ENCODE assay signal across 25 cellular contexts in genomic region chr6:108662702-108663101, GRCh38.
"Had no signal": no experiment of that assay in that cellular context is flagged by ENCODE, and none has a peak within 500 bp of the region (broad histone marks: within the 10 kb centered on the region; RNA-seq: fewer than 3 reads in every experiment).

No MANE protein-coding gene starts in this region.

- H3K27me3 Mint-ChIP-seq: activated CD4-positive, alpha-beta memory T cell treated with anti-CD3 and anti-CD28 coated beads for 36 hours; activated CD4-positive, alpha-beta T cell treated with anti-CD3 and anti-CD28 coated beads, Interleukin-2, amount 10 ng/mL, durations not matched to agents 7 days and 5 days; activated naive CD8-positive, alpha-beta T cell treated with anti-CD3 and anti-CD28 coated beads, Interleukin-2, amount 50 U/mL, for 24 hours; T-cell had no signal

- H3K4me3 ChIP-seq: cardiac muscle cell, K562, Peyer's patch had no signal

- H3K9me3 ChIP-seq: Peyer's patch had no signal

- H3K36me3 ChIP-seq: cardiac muscle cell had no signal

- H3K4me3 Mint-ChIP-seq: activated CD4-positive, alpha-beta memory T cell treated with anti-CD3 and anti-CD28 coated beads for 36 hours; activated CD4-positive, alpha-beta T cell treated with anti-CD3 and anti-CD28 coated beads, Interleukin-2, amount 10 ng/mL, durations not matched to agents 7 days and 5 days; activated naive CD8-positive, alpha-beta T cell treated with anti-CD3 and anti-CD28 coated beads, Interleukin-2, amount 50 U/mL, for 24 hours; activated T-cell treated with anti-CD3 and anti-CD28 coated beads, Interleukin-2, amount 50 U/mL, for 4 hours; T-cell had no signal

- H3K27me3 ChIP-seq: brain microvascular endothelial cell, cardiac muscle cell, Peyer's patch had no signal

- H3K27ac Mint-ChIP-seq: activated CD4-positive, alpha-beta memory T cell treated with anti-CD3 and anti-CD28 coated beads for 36 hours; activated CD4-positive, alpha-beta T cell treated with anti-CD3 and anti-CD28 coated beads, Interleukin-2, amount 10 ng/mL, durations not matched to agents 7 days and 5 days; activated naive CD4-positive, alpha-beta T cell treated with anti-CD3 and anti-CD28 coated beads, Interleukin-2, amount 50 U/mL, for 72 hours; activated naive CD8-positive, alpha-beta T cell treated with anti-CD3 and anti-CD28 coated beads, Interleukin-2, amount 50 U/mL, for 24 hours; T-cell had no signal

- H3K27ac ChIP-seq: brain microvascular endothelial cell, cardiac muscle cell, Peyer's patch, VCaP had no signal

- ATAC-seq: activated naive CD4-positive, alpha-beta T cell treated with anti-CD3 and anti-CD28 coated beads, Interleukin-2, amount 50 U/mL, for 72 hours; activated naive CD8-positive, alpha-beta T cell treated with anti-CD3 and anti-CD28 coated beads, Interleukin-2, amount 50 U/mL, for 24 hours; activated T-cell treated with anti-CD3 and anti-CD28 coated beads, Interleukin-2, amount 50 U/mL, for 4 hours; K562; T-cell had no signal

- DNase-seq: activated CD4-positive, alpha-beta memory T cell treated with anti-CD3 and anti-CD28 coated beads for 36 hours; activated CD4-positive, alpha-beta T cell treated with anti-CD3 and anti-CD28 coated beads, Interleukin-2, amount 10 ng/mL, durations not matched to agents 7 days and 5 days; activated CD4-positive, CD25-positive, alpha-beta regulatory T cell; activated CD8-positive, alpha-beta memory T cell treated with anti-CD3 and anti-CD28 coated beads for 24 hours; activated effector memory CD4-positive, alpha-beta T cell treated with anti-CD3 and anti-CD28 coated beads, Interleukin-2, amount 50 U/mL, for 16 hours; activated naive CD4-positive, alpha-beta T cell treated with Interleukin-2 at 50 U/mL for 16 hours; activated naive CD8-positive, alpha-beta T cell treated with anti-CD3 and anti-CD28 coated beads, Interleukin-2, amount 50 U/mL, for 24 hours; activated T-cell treated with anti-CD3 and anti-CD28 coated beads, Interleukin-2, amount 50 U/mL, for 4 hours; amniotic stem cell; brain microvascular endothelial cell; Karpas-422; NCI-H1048; NCI-H146; NCI-H187 treated with DMSO at 0.1 percent for 48 hours; NCI-H2081 treated with DMSO at 0.1 percent for 48 hours; NCI-H446; NCI-H524 treated with DMSO at 0.1 percent for 48 hours; NCI-H82; Peyer's patch; SHP77 treated with DMSO at 0.1 percent for 48 hours; T-cell had no signal

- H3K9me3 Mint-ChIP-seq: activated CD4-positive, alpha-beta memory T cell treated with anti-CD3 and anti-CD28 coated beads for 36 hours; activated CD4-positive, alpha-beta T cell treated with anti-CD3 and anti-CD28 coated beads, Interleukin-2, amount 10 ng/mL, durations not matched to agents 7 days and 5 days; activated naive CD8-positive, alpha-beta T cell treated with anti-CD3 and anti-CD28 coated beads, Interleukin-2, amount 50 U/mL, for 24 hours; activated T-cell treated with anti-CD3 and anti-CD28 coated beads, Interleukin-2, amount 50 U/mL, for 4 hours; T-cell had no signal
